10 cellular contexts compared by ENCODE assay signal in genomic region chr3:123750659-123751420, GRCh38.
DNase-seq lines count a peak whose midpoint lies in the region; ATAC-seq and TF ChIP-seq lines count a peak whose summit lies in the region.
"Had no signal": no experiment of that assay in that cellular context is flagged by ENCODE, and none has a peak within 500 bp of the region (broad histone marks: within the 10 kb centered on the region; RNA-seq: fewer than 3 reads in every experiment).

No MANE protein-coding gene starts in this region.

- 66 to 69% methylated on average over 3 of the region's 3 CpGs for WGBS in heart right ventricle, 2 donors

- H3K9me2 ChIP-seq in GM23338 (ENCODE audit: insufficient read depth), result peaks cover 5% of the 10 kb centered on the region; the same call in 1 of the 2 replicates

- ATAC-seq in GM23338 (peak; percentile 71), heart right ventricle (peak; percentile 39 to 83 (median 71)), sciatic nerve (peak; percentile 69), HG03097 (IDR thresholded peaks at IDR 0.05; ENCODE audit: low FRiP score, unreplicated experiment) (no peak)

- no peak overlapping the region for H3K4me3 Mint-ChIP-seq in GM23338

- no peak overlapping the region for H3K4me3 ChIP-seq in GM23338
- H3K4me3 ChIP-seq in heart right ventricle, result no peak overlapping the region
- H3K4me3 ChIP-seq in HAP-1, result no peak overlapping the region

- H3K27ac ChIP-seq in GM23338 (ENCODE audit: low read depth) (peak overlapping the region; percentile 59; the same call in 1 of the 2 replicates), heart right ventricle (peak overlapping the region in 1 of 10 donors; percentile 20), substantia nigra (ENCODE audit: low read depth, low read length, poor library complexity, severe bottlenecking) (no peak overlapping the region)

- H3K4me1 ChIP-seq in GM23338 (ENCODE audit: insufficient read depth) (peaks cover 8% of the 10 kb centered on the region), heart right ventricle (peaks cover 0 to 16% (median 8%) of the 10 kb centered on the region in 9 donors), HAP-1 (no peaks in the 10 kb centered on the region)

- H3K36me3 Mint-ChIP-seq in GM23338 (ENCODE audit: low read depth), result peaks cover 5% of the 10 kb centered on the region; the same call in 2 of the 3 replicates

- H3K79me2 ChIP-seq in GM23338 (replicated peaks; ENCODE audit: insufficient read depth), result no peaks in the 10 kb centered on the region

- in situ Hi-C loops in HAP-1 (cut with MboI; ENCODE audit: low sequenced_read_pairs), result no loop called here

- peak; percentile 21 to 22; a peak in 3 of 4 replicates for TF ChIP-seq CTCF in GM23338 (conservative IDR thresholded peaks at IDR 0.05; ENCODE audit: low read depth in 2 of 2)
- no peak for TF ChIP-seq CTCF in heart right ventricle (IDR thresholded peaks at IDR 0.05)

- no peak overlapping the region for H3K4me2 ChIP-seq in GM23338

- H3K27me3 ChIP-seq in GM23338 (ENCODE audit: insufficient read depth), result no peaks in the 10 kb centered on the region
- no peaks in the 10 kb centered on the region for H3K27me3 ChIP-seq in heart right ventricle
- no peaks in the 10 kb centered on the region for H3K27me3 ChIP-seq in HAP-1 (ENCODE audit: low read depth)

- H3K9me3 ChIP-seq in heart right ventricle, result no peaks in the 10 kb centered on the region
- H3K9me3 ChIP-seq in HAP-1, result no peaks in the 10 kb centered on the region

- H3K4me1 Mint-ChIP-seq in GM23338, result peaks cover 12% of the 10 kb centered on the region

- no peaks in the 10 kb centered on the region for H3F3A ChIP-seq in GM23338 (replicated peaks; ENCODE audit: low read depth)

- no peak overlapping the region for H2AFZ ChIP-seq in GM23338

- H3K36me3 ChIP-seq in GM23338 (ENCODE audit: insufficient read depth), result no peaks in the 10 kb centered on the region
- H3K36me3 ChIP-seq in heart right ventricle, result no peaks in the 10 kb centered on the region
- H3K36me3 ChIP-seq in HAP-1 (replicated peaks), result no peaks in the 10 kb centered on the region

- no peaks in the 10 kb centered on the region for H3K9me3 Mint-ChIP-seq in GM23338

- H4K20me1 ChIP-seq in GM23338 (replicated peaks; ENCODE audit: insufficient read depth), result no peaks in the 10 kb centered on the region

- peak overlapping the region; percentile 87 for H3K27ac Mint-ChIP-seq in GM23338

- peaks cover 6% of the 10 kb centered on the region for H3K27me3 Mint-ChIP-seq in GM23338 (ENCODE audit: insufficient read depth, low read depth, poor library complexity)

- intact Hi-C loops in heart right ventricle (cut with DNase I), result loop anchor here in 1 of 10 donors (10.0 kb wide), 1 partner anchor 134 kb away; the partner anchor contains the start of gene MYLK
- intact Hi-C loops in sciatic nerve (cut with DNase I), result no loop called here

- DNase-seq in GM23338 (ENCODE audit: low spot score) (peak; percentile 56), T1000 (lab: John Stamatoyannopoulos, UW) (peak; percentile 47), heart right ventricle (no peak), sciatic nerve (ENCODE audit: low spot score) (no peak), MV-4-11 (lab: John Stamatoyannopoulos, UW) (no peak), substantia nigra (lab: John Stamatoyannopoulos, UW) (no peak), HAP-1 (ENCODE audit: low spot score in 2 of 2) (no peak)
- DNase-seq: SHP77 treated with DMSO at 0.1 percent for 48 hours; stimulated activated CD4-positive, alpha-beta T cell treated with anti-CD3 and anti-CD28 coated beads, Interleukin-15, amount 100 ng/mL, for 24 hours had no signal

TF ChIP-seq in GM23338, 12 proteins besides CTCF, POLR2A, EP300 and RAD21 (continues in another document):
- TF ChIP-seq ETS1 (IDR thresholded peaks at IDR 0.05), result no peak
- TF ChIP-seq, protein P1, sequence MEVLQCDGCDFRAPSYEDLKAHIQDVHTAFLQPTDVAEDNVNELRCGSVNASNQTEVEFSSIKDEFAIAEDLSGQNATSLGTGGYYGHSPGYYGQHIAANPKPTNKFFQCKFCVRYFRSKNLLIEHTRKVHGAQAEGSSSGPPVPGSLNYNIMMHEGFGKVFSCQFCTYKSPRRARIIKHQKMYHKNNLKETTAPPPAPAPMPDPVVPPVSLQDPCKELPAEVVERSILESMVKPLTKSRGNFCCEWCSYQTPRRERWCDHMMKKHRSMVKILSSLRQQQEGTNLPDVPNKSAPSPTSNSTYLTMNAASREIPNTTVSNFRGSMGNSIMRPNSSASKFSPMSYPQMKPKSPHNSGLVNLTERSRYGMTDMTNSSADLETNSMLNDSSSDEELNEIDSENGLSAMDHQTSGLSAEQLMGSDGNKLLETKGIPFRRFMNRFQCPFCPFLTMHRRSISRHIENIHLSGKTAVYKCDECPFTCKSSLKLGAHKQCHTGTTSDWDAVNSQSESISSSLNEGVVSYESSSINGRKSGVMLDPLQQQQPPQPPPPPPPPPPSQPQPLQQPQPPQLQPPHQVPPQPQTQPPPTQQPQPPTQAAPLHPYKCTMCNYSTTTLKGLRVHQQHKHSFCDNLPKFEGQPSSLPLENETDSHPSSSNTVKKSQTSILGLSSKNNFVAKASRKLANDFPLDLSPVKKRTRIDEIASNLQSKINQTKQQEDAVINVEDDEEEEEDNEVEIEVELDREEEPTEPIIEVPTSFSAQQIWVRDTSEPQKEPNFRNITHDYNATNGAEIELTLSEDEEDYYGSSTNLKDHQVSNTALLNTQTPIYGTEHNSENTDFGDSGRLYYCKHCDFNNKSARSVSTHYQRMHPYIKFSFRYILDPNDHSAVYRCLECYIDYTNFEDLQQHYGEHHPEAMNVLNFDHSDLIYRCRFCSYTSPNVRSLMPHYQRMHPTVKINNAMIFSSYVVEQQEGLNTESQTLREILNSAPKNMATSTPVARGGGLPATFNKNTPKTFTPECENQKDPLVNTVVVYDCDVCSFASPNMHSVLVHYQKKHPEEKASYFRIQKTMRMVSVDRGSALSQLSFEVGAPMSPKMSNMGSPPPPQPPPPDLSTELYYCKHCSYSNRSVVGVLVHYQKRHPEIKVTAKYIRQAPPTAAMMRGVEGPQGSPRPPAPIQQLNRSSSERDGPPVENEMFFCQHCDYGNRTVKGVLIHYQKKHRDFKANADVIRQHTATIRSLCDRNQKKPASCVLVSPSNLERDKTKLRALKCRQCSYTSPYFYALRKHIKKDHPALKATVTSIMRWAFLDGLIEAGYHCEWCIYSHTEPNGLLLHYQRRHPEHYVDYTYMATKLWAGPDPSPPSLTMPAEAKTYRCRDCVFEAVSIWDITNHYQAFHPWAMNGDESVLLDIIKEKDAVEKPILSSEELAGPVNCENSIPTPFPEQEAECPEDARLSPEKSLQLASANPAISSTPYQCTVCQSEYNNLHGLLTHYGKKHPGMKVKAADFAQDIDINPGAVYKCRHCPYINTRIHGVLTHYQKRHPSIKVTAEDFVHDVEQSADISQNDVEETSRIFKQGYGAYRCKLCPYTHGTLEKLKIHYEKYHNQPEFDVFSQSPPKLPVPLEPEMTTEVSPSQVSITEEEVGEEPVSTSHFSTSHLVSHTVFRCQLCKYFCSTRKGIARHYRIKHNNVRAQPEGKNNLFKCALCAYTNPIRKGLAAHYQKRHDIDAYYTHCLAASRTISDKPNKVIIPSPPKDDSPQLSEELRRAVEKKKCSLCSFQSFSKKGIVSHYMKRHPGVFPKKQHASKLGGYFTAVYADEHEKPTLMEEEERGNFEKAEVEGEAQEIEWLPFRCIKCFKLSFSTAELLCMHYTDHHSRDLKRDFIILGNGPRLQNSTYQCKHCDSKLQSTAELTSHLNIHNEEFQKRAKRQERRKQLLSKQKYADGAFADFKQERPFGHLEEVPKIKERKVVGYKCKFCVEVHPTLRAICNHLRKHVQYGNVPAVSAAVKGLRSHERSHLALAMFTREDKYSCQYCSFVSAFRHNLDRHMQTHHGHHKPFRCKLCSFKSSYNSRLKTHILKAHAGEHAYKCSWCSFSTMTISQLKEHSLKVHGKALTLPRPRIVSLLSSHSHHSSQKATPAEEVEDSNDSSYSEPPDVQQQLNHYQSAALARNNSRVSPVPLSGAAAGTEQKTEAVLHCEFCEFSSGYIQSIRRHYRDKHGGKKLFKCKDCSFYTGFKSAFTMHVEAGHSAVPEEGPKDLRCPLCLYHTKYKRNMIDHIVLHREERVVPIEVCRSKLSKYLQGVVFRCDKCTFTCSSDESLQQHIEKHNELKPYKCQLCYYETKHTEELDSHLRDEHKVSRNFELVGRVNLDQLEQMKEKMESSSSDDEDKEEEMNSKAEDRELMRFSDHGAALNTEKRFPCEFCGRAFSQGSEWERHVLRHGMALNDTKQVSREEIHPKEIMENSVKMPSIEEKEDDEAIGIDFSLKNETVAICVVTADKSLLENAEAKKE (CRISPR knock-in tag; IDR thresholded peaks at IDR 0.05), result no peak
- no peak for TF ChIP-seq CREB1 (CRISPR knock-in tag; IDR thresholded peaks at IDR 0.05; ENCODE audit: low read depth)

Comparison
In these comparisons a context has a peak if more than half of its experiments do, and no peak if none do; other contexts are left out.
1. DNase-seq: peak in GM23338 (single experiment) and T1000 (single experiment); none in heart right ventricle (0 of 2), sciatic nerve (single experiment), MV-4-11 (single experiment), substantia nigra (0 of 49) and HAP-1 (0 of 2).
2. CTCF ChIP-seq: peak in GM23338 (2 of 2); none in heart right ventricle (0 of 9).